In genomic region chr6:85403331-85404015, GRCh38 we compare ENCODE assay signal across 11 cellular contexts. TPM values are rescaled to one million over a fixed set of nuclear protein-coding genes. Genes with fewer than 3 reads are reported as not detected.
DNase-seq lines count a peak whose midpoint lies in the region; ATAC-seq, FAIRE-seq and TF ChIP-seq lines count a peak whose summit lies in the region.
"Had no signal": no experiment of that assay in that cellular context is flagged by ENCODE, and none has a peak within 500 bp of the region (broad histone marks: within the 10 kb centered on the region; RNA-seq: fewer than 3 reads in every experiment).

No MANE protein-coding gene starts in this region.

- no peak for FAIRE-seq in GM12891 (lab: Jason Lieb, UNC)

- WGBS in stomach, 5 donors: 75 to 83% (median 79%) methylated on average over 2 of the region's 2 CpGs

- H3K4me1 Mint-ChIP-seq in activated CD4-positive, alpha-beta T cell treated with anti-CD3 and anti-CD28 coated beads for 36 hours: peaks cover 32% of the 10 kb centered on the region

- no peaks in the 10 kb centered on the region for H3K9me3 Mint-ChIP-seq in activated CD4-positive, alpha-beta T cell treated with anti-CD3 and anti-CD28 coated beads for 36 hours (ENCODE audit: low read depth)

- TF ChIP-seq CTCF in foreskin fibroblast (IDR thresholded peaks at IDR 0.05; ENCODE audit: low read depth, low read length) (no peak), stomach (IDR thresholded peaks at IDR 0.05) (no peak)

- CTCF ChIA-PET in activated CD4-positive, alpha-beta T cell treated with anti-CD3 and anti-CD28 coated beads for 36 hours (lab: Charles Lee): interaction anchor here (0.9 to 1.3 kb wide), 2 partner anchors 76 to 79 kb away, joined by 3 to 5 read pairs; no protein-coding TSS in a partner anchor

- H3K36me3 Mint-ChIP-seq in activated CD4-positive, alpha-beta T cell treated with anti-CD3 and anti-CD28 coated beads for 36 hours (ENCODE audit: low read depth): no peaks in the 10 kb centered on the region

- H3K27me3 ChIP-seq in stomach: no peaks in the 10 kb centered on the region

- H3K9me3 ChIP-seq in stomach: no peaks in the 10 kb centered on the region

- TF ChIP-seq EP300 in stomach (IDR thresholded peaks at IDR 0.05): no peak

- peak overlapping the region; percentile 54 to 84 (median 66) for H3K27ac ChIP-seq in stomach
- H3K27ac ChIP-seq: C4-2B had no signal

- no peak overlapping the region for H3K4me3 ChIP-seq in foreskin fibroblast (ENCODE audit: low read depth in 1 of 2, low read length in 2 of 2)
- no peak overlapping the region for H3K4me3 ChIP-seq in stomach

- H3K27me3 Mint-ChIP-seq in activated CD4-positive, alpha-beta T cell treated with anti-CD3 and anti-CD28 coated beads for 36 hours: no peaks in the 10 kb centered on the region

- no peak for TF ChIP-seq POLR2A in stomach (IDR thresholded peaks at IDR 0.05)
- TF ChIP-seq POLR2A in GM12891 (IDR thresholded peaks at IDR 0.05; ENCODE audit: low read depth, low read length): no peak

- peak overlapping the region; percentile 26 for H3K27ac Mint-ChIP-seq in activated CD4-positive, alpha-beta T cell treated with anti-CD3 and anti-CD28 coated beads for 36 hours

- peak; percentile 58 for ATAC-seq in activated CD4-positive, alpha-beta T cell treated with anti-CD3 and anti-CD28 coated beads for 36 hours

- no peak for DNase-seq in activated CD4-positive, alpha-beta T cell treated with anti-CD3 and anti-CD28 coated beads for 36 hours
- no peak for DNase-seq in activated CD4-positive, alpha-beta T cell treated with anti-CD3 and anti-CD28 coated beads, Interleukin-2, amount 50 U/mL, for 1 hour
- DNase-seq in SW480 (ENCODE audit: low spot score) (peak; percentile 31), foreskin fibroblast (peak; percentile 81 to 88), stomach (no peak), OCI-M2 (lab: John Stamatoyannopoulos, UW; ENCODE audit: unreplicated experiment) (no peak), cerebellum (ENCODE audit: low spot score) (no peak), GM12891 (ENCODE audit: insufficient read length, low spot score) (no peak)
- DNase-seq: effector memory CD4-positive, alpha-beta T cell; stimulated activated CD4-positive, alpha-beta T cell treated with anti-CD3 and anti-CD28 coated beads, Interleukin-2, amount 100 ng/mL, for 48 hours had no signal

- no peak overlapping the region for H3K4me3 Mint-ChIP-seq in activated CD4-positive, alpha-beta T cell treated with anti-CD3 and anti-CD28 coated beads for 36 hours

- H3K36me3 ChIP-seq in stomach: no peaks in the 10 kb centered on the region

- POLR2A ChIA-PET in activated CD4-positive, alpha-beta T cell treated with anti-CD3 and anti-CD28 coated beads for 36 hours (lab: Charles Lee): no interaction called here

- H3K4me1 ChIP-seq in stomach: peaks cover 26 to 46% (median 37%) of the 10 kb centered on the region in 4 donors

- intact Hi-C loops in activated CD4-positive, alpha-beta T cell treated with anti-CD3 and anti-CD28 coated beads for 36 hours (cut with DNase I, micrococcal nuclease): no loop called here
- intact Hi-C loops in stomach (cut with DNase I; ENCODE audit: low total_unique reads): no loop called here

TF ChIP-seq in GM12891, 5 proteins besides CTCF, POLR2A, EP300 and RAD21:
- TF ChIP-seq POLR2AphosphoS5 (IDR thresholded peaks at IDR 0.05; ENCODE audit: low read depth, low read length) (no peak), SPI1 (IDR thresholded peaks at IDR 0.05; ENCODE audit: low read depth, low read length) (no peak), PAX5 (IDR thresholded peaks at IDR 0.05; ENCODE audit: insufficient read depth, low read length, severe bottlenecking) (no peak), TAF1 (IDR thresholded peaks at IDR 0.05; ENCODE audit: low read depth, low read length) (no peak), POU2F2 (IDR thresholded peaks at IDR 0.05; ENCODE audit: low read depth, low read length) (no peak)

RNA-seq across cellular contexts. Expression of gene NT5E, which starts 46.4 kb away (rescaled TPM):
- total RNA-seq in activated CD4-positive, alpha-beta T cell treated with anti-CD3 and anti-CD28 coated beads for 36 hours: 1 to 10 TPM; 3.8 to 4.9 TPM
- total RNA-seq in stomach (10 to 100 TPM in 3 of 5 donors, 1 to 10 TPM in 2; 6.8 to 18.8 (median 16.0) TPM), cerebellum (4.2 TPM)
- 1 to 10 TPM; 2.9 to 4.1 (median 2.9) TPM for polyA plus RNA-seq in stomach
- 3.2 TPM for polyA plus RNA-seq in GM12891 (2012; ENCODE audit: low read depth, missing spikeins)

Comparison
In these comparisons a context has a peak if more than half of its experiments do, and no peak if none do; other contexts are left out.
1. DNase-seq: peak in SW480 (single experiment) and foreskin fibroblast (2 of 2); none in activated CD4-positive, alpha-beta T cell treated with anti-CD3 and anti-CD28 coated beads for 36 hours (single experiment), activated CD4-positive, alpha-beta T cell treated with anti-CD3 and anti-CD28 coated beads, Interleukin-2, amount 50 U/mL, for 1 hour (single experiment), stomach (single experiment), OCI-M2 (single experiment), cerebellum (single experiment) and GM12891 (single experiment).